Comparison of ENCODE assay signal across 1 cellular context in the genomic region with DNA sequence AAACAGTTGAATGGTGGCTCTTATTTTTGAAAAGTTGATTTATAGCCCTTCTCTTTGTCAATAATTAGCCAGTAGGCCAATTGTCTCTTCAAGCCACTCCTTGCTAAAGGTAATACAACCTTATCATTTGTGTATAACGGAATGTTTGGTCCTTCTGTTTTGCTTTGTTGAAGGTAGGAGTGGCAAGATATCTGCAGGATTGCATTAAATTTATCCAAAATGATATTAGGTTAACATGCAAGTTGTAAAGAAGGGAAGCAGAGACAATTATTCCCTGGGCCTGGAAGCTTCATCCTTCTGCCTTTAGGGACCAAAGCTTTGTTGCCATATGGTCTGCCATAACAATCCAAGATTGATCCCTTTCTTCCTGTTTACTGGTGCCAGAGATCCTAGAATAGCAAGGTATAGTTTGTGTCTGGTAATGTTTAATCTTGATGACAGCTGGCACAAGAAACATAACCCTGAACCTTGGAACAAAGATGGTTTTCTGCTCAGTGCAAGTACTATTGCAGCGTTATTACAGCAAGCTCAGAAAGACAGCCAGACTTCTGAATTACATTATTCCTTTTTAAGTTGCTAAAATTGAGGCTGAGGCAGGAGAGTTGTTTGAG.
TF ChIP-seq lines count a peak whose summit lies in the region.

No MANE protein-coding gene starts in this region.

TF ChIP-seq in HepG2, 621 proteins besides CTCF, POLR2A, EP300 and RAD21 (continued from another document and continues in another):
- TF ChIP-seq, protein P1, sequence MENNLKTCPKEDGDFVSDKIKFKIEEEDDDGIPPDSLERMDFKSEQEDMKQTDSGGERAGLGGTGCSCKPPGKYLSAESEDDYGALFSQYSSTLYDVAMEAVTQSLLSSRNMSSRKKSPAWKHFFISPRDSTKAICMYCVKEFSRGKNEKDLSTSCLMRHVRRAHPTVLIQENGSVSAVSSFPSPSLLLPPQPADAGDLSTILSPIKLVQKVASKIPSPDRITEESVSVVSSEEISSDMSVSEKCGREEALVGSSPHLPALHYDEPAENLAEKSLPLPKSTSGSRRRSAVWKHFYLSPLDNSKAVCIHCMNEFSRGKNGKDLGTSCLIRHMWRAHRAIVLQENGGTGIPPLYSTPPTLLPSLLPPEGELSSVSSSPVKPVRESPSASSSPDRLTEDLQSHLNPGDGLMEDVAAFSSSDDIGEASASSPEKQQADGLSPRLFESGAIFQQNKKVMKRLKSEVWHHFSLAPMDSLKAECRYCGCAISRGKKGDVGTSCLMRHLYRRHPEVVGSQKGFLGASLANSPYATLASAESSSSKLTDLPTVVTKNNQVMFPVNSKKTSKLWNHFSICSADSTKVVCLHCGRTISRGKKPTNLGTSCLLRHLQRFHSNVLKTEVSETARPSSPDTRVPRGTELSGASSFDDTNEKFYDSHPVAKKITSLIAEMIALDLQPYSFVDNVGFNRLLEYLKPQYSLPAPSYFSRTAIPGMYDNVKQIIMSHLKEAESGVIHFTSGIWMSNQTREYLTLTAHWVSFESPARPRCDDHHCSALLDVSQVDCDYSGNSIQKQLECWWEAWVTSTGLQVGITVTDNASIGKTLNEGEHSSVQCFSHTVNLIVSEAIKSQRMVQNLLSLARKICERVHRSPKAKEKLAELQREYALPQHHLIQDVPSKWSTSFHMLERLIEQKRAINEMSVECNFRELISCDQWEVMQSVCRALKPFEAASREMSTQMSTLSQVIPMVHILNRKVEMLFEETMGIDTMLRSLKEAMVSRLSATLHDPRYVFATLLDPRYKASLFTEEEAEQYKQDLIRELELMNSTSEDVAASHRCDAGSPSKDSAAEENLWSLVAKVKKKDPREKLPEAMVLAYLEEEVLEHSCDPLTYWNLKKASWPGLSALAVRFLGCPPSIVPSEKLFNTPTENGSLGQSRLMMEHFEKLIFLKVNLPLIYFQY (CRISPR knock-in tag; IDR thresholded peaks at IDR 0.05; ENCODE audit: borderline replicate concordance), result no peak
- TF ChIP-seq HHEX (CRISPR knock-in tag; IDR thresholded peaks at IDR 0.05) (peak; percentile 44; the same call in 1 of the 2 replicates), TP53 (CRISPR knock-in tag; conservative IDR thresholded peaks at IDR 0.05) (no peak), SP4 (CRISPR knock-in tag; IDR thresholded peaks at IDR 0.05) (no peak), ZNF615 (CRISPR knock-in tag; IDR thresholded peaks at IDR 0.05; ENCODE audit: borderline replicate concordance) (no peak), MTA3 (CRISPR knock-in tag; IDR thresholded peaks at IDR 0.05) (no peak), SOX13 (IDR thresholded peaks at IDR 0.05) (peak; percentile 52; the same call in 1 of the 2 replicates), SOX13 (CRISPR knock-in tag; conservative IDR thresholded peaks at IDR 0.05 in 1 of 2, IDR thresholded peaks at IDR 0.05 in 1 of 2) (peak in 1 of 2 experiments; percentile 90; a peak in 2 of 4 replicates), ZNF430 (CRISPR knock-in tag; IDR thresholded peaks at IDR 0.05) (0 out of 2 replicates have a peak, but pooled peaks have one; percentile 35), XBP1 (CRISPR knock-in tag; IDR thresholded peaks at IDR 0.05) (no peak), ZNF20 (CRISPR knock-in tag; IDR thresholded peaks at IDR 0.05) (no peak), SRSF4 (IDR thresholded peaks at IDR 0.05; ENCODE audit: low read depth, low read length, poor library complexity, severe bottlenecking) (no peak), ZNF143 (CRISPR knock-in tag; IDR thresholded peaks at IDR 0.05) (no peak), TEAD3 (CRISPR knock-in tag; optimal IDR thresholded peaks at IDR 0.05; ENCODE audit: borderline replicate concordance) (peak; percentile 69), PCBP1 (IDR thresholded peaks at IDR 0.05; ENCODE audit: borderline replicate concordance, low read depth, low read length) (no peak), NFE2L2 (IDR thresholded peaks at IDR 0.05; ENCODE audit: low read length) (no peak), SP5 (CRISPR knock-in tag; IDR thresholded peaks at IDR 0.05; ENCODE audit: borderline replicate concordance, low read depth) (peak; percentile 19; the same call in 1 of the 2 replicates), FOXJ3 (CRISPR knock-in tag; IDR thresholded peaks at IDR 0.05; ENCODE audit: borderline replicate concordance) (peak; percentile 92), ARHGAP35 (CRISPR knock-in tag; IDR thresholded peaks at IDR 0.05; ENCODE audit: borderline replicate concordance) (no peak), CEBPG (CRISPR knock-in tag; IDR thresholded peaks at IDR 0.05) (peak; percentile 74), ZNF773 (CRISPR knock-in tag; IDR thresholded peaks at IDR 0.05; ENCODE audit: borderline replicate concordance) (no peak), SKI (IDR thresholded peaks at IDR 0.05; ENCODE audit: partially characterized antibody) (no peak), SCMH1 (CRISPR knock-in tag; IDR thresholded peaks at IDR 0.05; ENCODE audit: borderline replicate concordance) (no peak), KLF6 (CRISPR knock-in tag; IDR thresholded peaks at IDR 0.05) (no peak), ATF7-NPFF (CRISPR knock-in tag; IDR thresholded peaks at IDR 0.05; ENCODE audit: low read depth) (no peak), POLR2AphosphoS5 (IDR thresholded peaks at IDR 0.05; ENCODE audit: low read depth, low read length) (no peak)
- TF ChIP-seq, protein P2, sequence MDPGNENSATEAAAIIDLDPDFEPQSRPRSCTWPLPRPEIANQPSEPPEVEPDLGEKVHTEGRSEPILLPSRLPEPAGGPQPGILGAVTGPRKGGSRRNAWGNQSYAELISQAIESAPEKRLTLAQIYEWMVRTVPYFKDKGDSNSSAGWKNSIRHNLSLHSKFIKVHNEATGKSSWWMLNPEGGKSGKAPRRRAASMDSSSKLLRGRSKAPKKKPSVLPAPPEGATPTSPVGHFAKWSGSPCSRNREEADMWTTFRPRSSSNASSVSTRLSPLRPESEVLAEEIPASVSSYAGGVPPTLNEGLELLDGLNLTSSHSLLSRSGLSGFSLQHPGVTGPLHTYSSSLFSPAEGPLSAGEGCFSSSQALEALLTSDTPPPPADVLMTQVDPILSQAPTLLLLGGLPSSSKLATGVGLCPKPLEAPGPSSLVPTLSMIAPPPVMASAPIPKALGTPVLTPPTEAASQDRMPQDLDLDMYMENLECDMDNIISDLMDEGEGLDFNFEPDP (CRISPR knock-in tag; conservative IDR thresholded peaks at IDR 0.05), result 0 out of 2 replicates have a peak, but pooled peaks have one; percentile 83
- TF ChIP-seq, protein P3, sequence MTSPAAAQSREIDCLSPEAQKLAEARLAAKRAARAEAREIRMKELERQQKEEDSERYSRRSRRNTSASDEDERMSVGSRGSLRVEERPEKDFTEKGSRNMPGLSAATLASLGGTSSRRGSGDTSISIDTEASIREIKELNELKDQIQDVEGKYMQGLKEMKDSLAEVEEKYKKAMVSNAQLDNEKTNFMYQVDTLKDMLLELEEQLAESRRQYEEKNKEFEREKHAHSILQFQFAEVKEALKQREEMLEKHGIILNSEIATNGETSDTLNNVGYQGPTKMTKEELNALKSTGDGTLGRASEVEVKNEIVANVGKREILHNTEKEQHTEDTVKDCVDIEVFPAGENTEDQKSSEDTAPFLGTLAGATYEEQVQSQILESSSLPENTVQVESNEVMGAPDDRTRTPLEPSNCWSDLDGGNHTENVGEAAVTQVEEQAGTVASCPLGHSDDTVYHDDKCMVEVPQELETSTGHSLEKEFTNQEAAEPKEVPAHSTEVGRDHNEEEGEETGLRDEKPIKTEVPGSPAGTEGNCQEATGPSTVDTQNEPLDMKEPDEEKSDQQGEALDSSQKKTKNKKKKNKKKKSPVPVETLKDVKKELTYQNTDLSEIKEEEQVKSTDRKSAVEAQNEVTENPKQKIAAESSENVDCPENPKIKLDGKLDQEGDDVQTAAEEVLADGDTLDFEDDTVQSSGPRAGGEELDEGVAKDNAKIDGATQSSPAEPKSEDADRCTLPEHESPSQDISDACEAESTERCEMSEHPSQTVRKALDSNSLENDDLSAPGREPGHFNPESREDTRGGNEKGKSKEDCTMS (CRISPR knock-in tag; conservative IDR thresholded peaks at IDR 0.05), result no peak
- TF ChIP-seq, protein P4, sequence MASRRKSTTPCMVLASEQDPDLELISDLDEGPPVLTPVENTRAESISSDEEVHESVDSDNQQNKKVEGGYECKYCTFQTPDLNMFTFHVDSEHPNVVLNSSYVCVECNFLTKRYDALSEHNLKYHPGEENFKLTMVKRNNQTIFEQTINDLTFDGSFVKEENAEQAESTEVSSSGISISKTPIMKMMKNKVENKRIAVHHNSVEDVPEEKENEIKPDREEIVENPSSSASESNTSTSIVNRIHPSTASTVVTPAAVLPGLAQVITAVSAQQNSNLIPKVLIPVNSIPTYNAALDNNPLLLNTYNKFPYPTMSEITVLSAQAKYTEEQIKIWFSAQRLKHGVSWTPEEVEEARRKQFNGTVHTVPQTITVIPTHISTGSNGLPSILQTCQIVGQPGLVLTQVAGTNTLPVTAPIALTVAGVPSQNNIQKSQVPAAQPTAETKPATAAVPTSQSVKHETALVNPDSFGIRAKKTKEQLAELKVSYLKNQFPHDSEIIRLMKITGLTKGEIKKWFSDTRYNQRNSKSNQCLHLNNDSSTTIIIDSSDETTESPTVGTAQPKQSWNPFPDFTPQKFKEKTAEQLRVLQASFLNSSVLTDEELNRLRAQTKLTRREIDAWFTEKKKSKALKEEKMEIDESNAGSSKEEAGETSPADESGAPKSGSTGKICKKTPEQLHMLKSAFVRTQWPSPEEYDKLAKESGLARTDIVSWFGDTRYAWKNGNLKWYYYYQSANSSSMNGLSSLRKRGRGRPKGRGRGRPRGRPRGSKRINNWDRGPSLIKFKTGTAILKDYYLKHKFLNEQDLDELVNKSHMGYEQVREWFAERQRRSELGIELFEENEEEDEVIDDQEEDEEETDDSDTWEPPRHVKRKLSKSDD (CRISPR knock-in tag; IDR thresholded peaks at IDR 0.05; ENCODE audit: low read depth), result no peak
- TF ChIP-seq, protein P5, sequence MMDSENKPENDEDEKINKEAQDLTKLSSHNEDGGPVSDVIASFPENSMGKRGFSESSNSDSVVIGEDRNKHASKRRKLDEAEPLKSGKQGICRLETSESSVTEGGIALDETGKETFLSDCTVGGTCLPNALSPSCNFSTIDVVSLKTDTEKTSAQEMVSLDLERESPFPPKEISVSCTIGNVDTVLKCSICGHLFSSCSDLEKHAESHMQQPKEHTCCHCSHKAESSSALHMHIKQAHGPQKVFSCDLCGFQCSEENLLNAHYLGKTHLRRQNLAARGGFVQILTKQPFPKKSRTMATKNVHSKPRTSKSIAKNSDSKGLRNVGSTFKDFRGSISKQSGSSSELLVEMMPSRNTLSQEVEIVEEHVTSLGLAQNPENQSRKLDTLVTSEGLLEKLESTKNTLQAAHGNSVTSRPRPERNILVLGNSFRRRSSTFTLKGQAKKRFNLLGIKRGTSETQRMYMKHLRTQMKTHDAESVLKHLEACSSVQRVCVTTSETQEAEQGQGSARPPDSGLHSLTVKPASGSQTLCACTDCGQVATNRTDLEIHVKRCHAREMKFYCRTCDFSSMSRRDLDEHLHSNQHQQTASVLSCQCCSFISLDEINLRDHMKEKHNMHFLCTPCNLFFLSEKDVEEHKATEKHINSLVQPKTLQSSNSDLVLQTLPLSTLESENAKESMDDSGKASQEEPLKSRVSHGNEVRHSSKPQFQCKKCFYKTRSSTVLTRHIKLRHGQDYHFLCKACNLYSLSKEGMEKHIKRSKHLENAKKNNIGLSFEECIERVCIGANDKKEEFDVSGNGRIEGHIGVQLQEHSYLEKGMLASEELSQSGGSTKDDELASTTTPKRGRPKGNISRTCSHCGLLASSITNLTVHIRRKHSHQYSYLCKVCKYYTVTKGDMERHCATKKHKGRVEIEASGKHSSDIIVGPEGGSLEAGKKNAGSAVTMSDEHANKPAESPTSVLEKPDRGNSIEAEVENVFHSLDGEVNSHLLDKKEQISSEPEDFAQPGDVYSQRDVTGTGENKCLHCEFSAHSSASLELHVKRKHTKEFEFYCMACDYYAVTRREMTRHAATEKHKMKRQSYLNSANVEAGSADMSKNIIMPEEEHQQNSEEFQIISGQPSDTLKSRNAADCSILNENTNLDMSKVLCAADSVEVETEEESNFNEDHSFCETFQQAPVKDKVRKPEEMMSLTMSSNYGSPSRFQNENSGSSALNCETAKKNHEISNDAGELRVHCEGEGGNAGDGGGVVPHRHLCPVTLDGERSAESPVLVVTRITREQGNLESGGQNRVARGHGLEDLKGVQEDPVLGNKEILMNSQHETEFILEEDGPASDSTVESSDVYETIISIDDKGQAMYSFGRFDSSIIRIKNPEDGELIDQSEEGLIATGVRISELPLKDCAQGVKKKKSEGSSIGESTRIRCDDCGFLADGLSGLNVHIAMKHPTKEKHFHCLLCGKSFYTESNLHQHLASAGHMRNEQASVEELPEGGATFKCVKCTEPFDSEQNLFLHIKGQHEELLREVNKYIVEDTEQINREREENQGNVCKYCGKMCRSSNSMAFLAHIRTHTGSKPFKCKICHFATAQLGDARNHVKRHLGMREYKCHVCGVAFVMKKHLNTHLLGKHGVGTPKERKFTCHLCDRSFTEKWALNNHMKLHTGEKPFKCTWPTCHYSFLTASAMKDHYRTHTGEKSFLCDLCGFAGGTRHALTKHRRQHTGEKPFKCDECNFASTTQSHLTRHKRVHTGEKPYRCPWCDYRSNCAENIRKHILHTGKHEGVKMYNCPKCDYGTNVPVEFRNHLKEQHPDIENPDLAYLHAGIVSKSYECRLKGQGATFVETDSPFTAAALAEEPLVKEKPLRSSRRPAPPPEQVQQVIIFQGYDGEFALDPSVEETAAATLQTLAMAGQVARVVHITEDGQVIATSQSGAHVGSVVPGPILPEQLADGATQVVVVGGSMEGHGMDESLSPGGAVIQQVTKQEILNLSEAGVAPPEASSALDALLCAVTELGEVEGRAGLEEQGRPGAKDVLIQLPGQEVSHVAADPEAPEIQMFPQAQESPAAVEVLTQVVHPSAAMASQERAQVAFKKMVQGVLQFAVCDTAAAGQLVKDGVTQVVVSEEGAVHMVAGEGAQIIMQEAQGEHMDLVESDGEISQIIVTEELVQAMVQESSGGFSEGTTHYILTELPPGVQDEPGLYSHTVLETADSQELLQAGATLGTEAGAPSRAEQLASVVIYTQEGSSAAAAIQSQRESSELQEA (CRISPR knock-in tag; IDR thresholded peaks at IDR 0.05; ENCODE audit: not compliant biosample characterization), result no peak
- TF ChIP-seq, protein P6, sequence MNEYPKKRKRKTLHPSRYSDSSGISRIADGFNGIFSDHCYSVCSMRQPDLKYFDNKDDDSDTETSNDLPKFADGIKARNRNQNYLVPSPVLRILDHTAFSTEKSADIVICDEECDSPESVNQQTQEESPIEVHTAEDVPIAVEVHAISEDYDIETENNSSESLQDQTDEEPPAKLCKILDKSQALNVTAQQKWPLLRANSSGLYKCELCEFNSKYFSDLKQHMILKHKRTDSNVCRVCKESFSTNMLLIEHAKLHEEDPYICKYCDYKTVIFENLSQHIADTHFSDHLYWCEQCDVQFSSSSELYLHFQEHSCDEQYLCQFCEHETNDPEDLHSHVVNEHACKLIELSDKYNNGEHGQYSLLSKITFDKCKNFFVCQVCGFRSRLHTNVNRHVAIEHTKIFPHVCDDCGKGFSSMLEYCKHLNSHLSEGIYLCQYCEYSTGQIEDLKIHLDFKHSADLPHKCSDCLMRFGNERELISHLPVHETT (CRISPR knock-in tag; conservative IDR thresholded peaks at IDR 0.05), result no peak
- TF ChIP-seq, protein P7, sequence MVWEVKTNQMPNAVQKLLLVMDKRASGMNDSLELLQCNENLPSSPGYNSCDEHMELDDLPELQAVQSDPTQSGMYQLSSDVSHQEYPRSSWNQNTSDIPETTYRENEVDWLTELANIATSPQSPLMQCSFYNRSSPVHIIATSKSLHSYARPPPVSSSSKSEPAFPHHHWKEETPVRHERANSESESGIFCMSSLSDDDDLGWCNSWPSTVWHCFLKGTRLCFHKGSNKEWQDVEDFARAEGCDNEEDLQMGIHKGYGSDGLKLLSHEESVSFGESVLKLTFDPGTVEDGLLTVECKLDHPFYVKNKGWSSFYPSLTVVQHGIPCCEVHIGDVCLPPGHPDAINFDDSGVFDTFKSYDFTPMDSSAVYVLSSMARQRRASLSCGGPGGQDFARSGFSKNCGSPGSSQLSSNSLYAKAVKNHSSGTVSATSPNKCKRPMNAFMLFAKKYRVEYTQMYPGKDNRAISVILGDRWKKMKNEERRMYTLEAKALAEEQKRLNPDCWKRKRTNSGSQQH (CRISPR knock-in tag; IDR thresholded peaks at IDR 0.05; ENCODE audit: low read depth), result no peak
